ENCODE assay signal across 11 cellular contexts in the genomic region with DNA sequence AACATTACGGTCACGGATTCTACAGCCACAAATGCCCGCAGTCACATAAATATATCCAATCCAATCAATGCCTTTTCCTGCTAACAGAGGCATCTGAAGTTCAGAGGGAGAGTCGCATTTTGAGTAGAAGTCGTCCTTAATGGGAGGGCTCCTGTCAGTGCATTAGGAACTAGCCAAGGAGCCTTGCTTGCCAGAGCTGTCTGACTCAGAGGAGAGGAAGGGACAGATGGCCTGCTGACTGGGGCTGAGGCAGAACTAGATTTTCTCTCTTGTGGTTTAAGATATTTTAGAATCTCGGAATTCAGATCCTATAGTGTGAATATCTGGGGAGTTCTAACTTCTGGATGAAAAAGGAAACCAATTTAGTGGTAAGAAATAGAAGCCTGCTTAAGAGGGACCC. TPM values are rescaled to one million over a fixed set of nuclear protein-coding genes. Genes with fewer than 3 reads are reported as not detected.
A peak's percentile ranks its signal among the peaks of the same experiment; 100 is the strongest.
DNase-seq lines count a peak whose midpoint lies in the region; TF ChIP-seq lines count a peak whose summit lies in the region.
"Had no signal": no experiment of that assay in that cellular context is flagged by ENCODE, and none has a peak within 500 bp of the region (broad histone marks: within the 10 kb centered on the region; RNA-seq: fewer than 3 reads in every experiment).

No MANE protein-coding gene starts in this region.

- TF ChIP-seq CTCF in dorsolateral prefrontal cortex (IDR thresholded peaks at IDR 0.05 in 54 of 56, conservative IDR thresholded peaks at IDR 0.05 in 2 of 56; ENCODE audit: low read depth in 1 of 56, partially characterized antibody in 56 of 56) (no peak), GM10248 (IDR thresholded peaks at IDR 0.05; ENCODE audit: control extremely low read depth, extremely low read depth, low read depth, missing control alignments) (no peak)

- DNase-seq in ACHN (peak; percentile 31), M059J (ENCODE audit: low read depth) (peak; percentile 83), dorsolateral prefrontal cortex (peak in 6 of 10 donors; percentile 26 to 67 (median 62)), myocyte (ENCODE audit: low read depth) (peak; percentile 91), SKM-1 treated with dmso at 0.1 percent for 144 hours (lab: John Stamatoyannopoulos, UW; ENCODE audit: unreplicated experiment) (no peak), NCI-H2227 (lab: John Stamatoyannopoulos, UW; ENCODE audit: unreplicated experiment) (no peak), GF-D8 (lab: John Stamatoyannopoulos, UW) (no peak), GM10248 (ENCODE audit: extremely low spot score) (no peak)
- DNase-seq: mammary epithelial cell, MM.1S had no signal

- peak overlapping the region in 57 of 59 donors; percentile 43 to 94 (median 82) for H3K27ac ChIP-seq in dorsolateral prefrontal cortex
- H3K27ac ChIP-seq: BLaER1 treated with 17β-estradiol and CSF1 and Interleukin-3, amounts not matched to agents 10 nM and 100 nM had no signal

- in situ Hi-C loops in ACHN (cut with HindIII; ENCODE audit: low pct_ligation_motif_present, low pct_unique_long_range_greater_than_20kb, low sequenced_read_pairs): no loop called here

- POLR2A ChIA-PET in GM10248 (lab: Yijun Ruan, JAX): interaction anchor here (0.6 kb wide), 1 partner anchor 222 kb away, joined by 6 read pairs; no protein-coding TSS in a partner anchor

- H3K27me3 ChIP-seq in dorsolateral prefrontal cortex: no peaks in the 10 kb centered on the region
- H3K27me3 ChIP-seq: BLaER1 treated with 17β-estradiol and CSF1 and Interleukin-3, amounts not matched to agents 10 nM and 100 nM had no signal

- CTCF ChIA-PET in GM10248 (lab: Yijun Ruan, JAX): interaction anchor here (1.5 kb wide), 1 partner anchor 10 kb away, joined by 6 read pairs; no protein-coding TSS in a partner anchor

- H3K4me3 ChIP-seq in dorsolateral prefrontal cortex: no peak overlapping the region
- H3K4me3 ChIP-seq: BLaER1 treated with 17β-estradiol and CSF1 and Interleukin-3, amounts not matched to agents 10 nM and 100 nM had no signal

- intact Hi-C loops in dorsolateral prefrontal cortex (cut with DNase I): no loop called here

RNA-seq across cellular contexts. Expression of gene XKR8, which starts 10.6 kb away (rescaled TPM):
- total RNA-seq in M059J (2014; rRNA removed; shearing (Covaris generic)): 1.7 and 3.4 TPM in 2 replicates
- 10 to 100 TPM in 7 of 120 experiments, 1 to 10 TPM in 113; 2.3 to 13.1 (median 5.5) TPM for total RNA-seq in dorsolateral prefrontal cortex
- total RNA-seq in myocyte: 5.1 and 6.6 TPM in 2 replicates
- polyA plus RNA-seq in myocyte (2012): 3.4 TPM

RNA-seq across cellular contexts. Expression of gene SMPDL3B, which starts 35.6 kb away (rescaled TPM):
- 0.10 and 1.1 TPM in 2 replicates for total RNA-seq in M059J (2014; rRNA removed; shearing (Covaris generic))
- 1 to 10 TPM in 57 of 120 experiments, under 1 TPM in 60, not detected in 3; 0.28 to 2.8 (median 0.98) TPM for total RNA-seq in dorsolateral prefrontal cortex
- total RNA-seq in myocyte: not detected in 2 replicates
- not detected for polyA plus RNA-seq in myocyte (2012)

RNA-seq across cellular contexts. Expression of gene RPA2, which starts 56.0 kb away (rescaled TPM):
- 110 and 111 TPM in 2 replicates for total RNA-seq in M059J (2014; rRNA removed; shearing (Covaris generic))
- total RNA-seq in dorsolateral prefrontal cortex (10 to 100 TPM; 22.6 to 58.6 (median 33.9) TPM), myocyte (94.5 and 150 TPM in 2 replicates)
- polyA plus RNA-seq in myocyte (2012): 77.8 TPM

Comparison
In these comparisons a context has a peak if more than half of its experiments do, and no peak if none do; other contexts are left out.
1. DNase-seq: peak in ACHN (single experiment), M059J (single experiment), dorsolateral prefrontal cortex (6 of 10) and myocyte (single experiment); none in SKM-1 treated with dmso at 0.1 percent for 144 hours (single experiment), NCI-H2227 (single experiment), GF-D8 (single experiment) and GM10248 (single experiment).